ENCODE assay signal across 9 cellular contexts in the genomic region with DNA sequence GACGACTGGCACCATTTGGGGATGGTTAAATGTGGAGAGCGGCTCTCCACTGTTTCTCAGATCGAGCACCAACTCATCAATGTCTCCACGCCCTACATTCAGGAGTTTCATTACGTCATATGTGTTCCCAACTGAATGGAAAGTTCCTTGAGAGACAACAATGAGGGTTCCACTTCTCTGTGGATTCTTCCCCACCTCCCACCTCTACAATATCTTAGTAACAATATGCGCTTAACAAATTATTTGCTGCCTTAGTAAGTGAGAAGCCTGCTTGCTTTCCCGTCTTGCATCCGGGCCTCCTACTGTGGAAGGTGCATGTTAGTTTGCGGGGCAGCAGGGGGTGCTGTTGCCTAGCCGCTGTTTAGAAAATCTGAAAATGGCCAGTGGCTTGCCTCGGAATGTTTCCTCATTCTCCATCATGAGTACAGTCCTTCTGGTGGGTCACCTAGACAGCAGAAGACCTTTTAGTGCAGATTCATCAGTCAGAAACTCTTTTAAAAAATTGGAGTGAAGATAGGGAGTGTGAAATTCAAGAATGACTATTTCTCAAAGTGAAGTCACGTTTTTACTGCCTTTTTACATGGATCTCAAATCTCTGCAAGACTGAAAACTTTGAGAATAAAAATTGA. TPM values are rescaled to one million over a fixed set of nuclear protein-coding genes. Genes with fewer than 3 reads are reported as not detected.
DNase-seq lines count a peak whose midpoint lies in the region; ATAC-seq, FAIRE-seq and TF ChIP-seq lines count a peak whose summit lies in the region.
"Had no signal": no experiment of that assay in that cellular context is flagged by ENCODE, and none has a peak within 500 bp of the region (broad histone marks: within the 10 kb centered on the region; RNA-seq: fewer than 3 reads in every experiment).

No MANE protein-coding gene starts in this region.

- H3K9me3 ChIP-seq in astrocyte (ENCODE audit: insufficient read depth, low read depth, low read length), result no peaks in the 10 kb centered on the region

- H3K4me3 ChIP-seq in astrocyte (ENCODE audit: insufficient read depth, low read depth, low read length), result no peak overlapping the region

- H4K20me1 ChIP-seq in astrocyte (ENCODE audit: insufficient read depth, low read length), result no peaks in the 10 kb centered on the region

- peak overlapping the region; percentile 26 for H3K4me2 ChIP-seq in astrocyte (ENCODE audit: low read length)

- H2AFZ ChIP-seq in astrocyte (ENCODE audit: low read depth, low read length), result peak overlapping the region; percentile 32

- no peaks in the 10 kb centered on the region for H3K36me3 Mint-ChIP-seq in astrocyte (ENCODE audit: low read depth, unreplicated experiment)

- ATAC-seq in GM21367 (IDR thresholded peaks at IDR 0.05; ENCODE audit: unreplicated experiment), result peak; percentile 90
- ATAC-seq in GM18873 (IDR thresholded peaks at IDR 0.05; ENCODE audit: low FRiP score, unreplicated experiment), result no peak

- no peak overlapping the region for H3K27ac ChIP-seq in astrocyte (ENCODE audit: low read depth, low read length)

- H3K27me3 ChIP-seq in astrocyte (ENCODE audit: insufficient read depth, low read length), result peaks cover 8% of the 10 kb centered on the region

- H3K4me1 Mint-ChIP-seq in astrocyte (ENCODE audit: low read depth, unreplicated experiment), result no peaks in the 10 kb centered on the region

- H3K4me1 ChIP-seq in astrocyte (ENCODE audit: insufficient read depth, low read length), result no peaks in the 10 kb centered on the region

- no peaks in the 10 kb centered on the region for H3K36me3 ChIP-seq in astrocyte (ENCODE audit: insufficient read depth, low read length)

- H3K27me3 Mint-ChIP-seq in astrocyte (ENCODE audit: low read depth, unreplicated experiment), result peaks cover 11% of the 10 kb centered on the region

- H3K79me2 ChIP-seq in astrocyte (ENCODE audit: insufficient read depth, low read length), result no peaks in the 10 kb centered on the region

- H3K9ac ChIP-seq in astrocyte (ENCODE audit: low read length), result no peak overlapping the region

- DNase-seq in DMS114 treated with DMSO at 0.1 percent for 48 hours (lab: John Stamatoyannopoulos, UW; ENCODE audit: unreplicated experiment) (peak; percentile 40), HTR-8/SVneo (ENCODE audit: insufficient read length, low spot score) (peak; percentile 45), OCI-M1 (lab: John Stamatoyannopoulos, UW) (peak; percentile 61), astrocyte (ENCODE audit: low read depth) (peak; percentile 22), hippocampal formation (lab: John Stamatoyannopoulos, UW) (peak; percentile 29 to 48)
- DNase-seq in stimulated activated CD4-positive, alpha-beta T cell treated with anti-CD3 and anti-CD28 coated beads, Interleukin-12 subunit alpha, Interleukin-12 subunit beta, amount 100 ng/mL, for 24 hours (ENCODE audit: low read depth in 2 of 2), result peak; percentile 1 to 19

- peak; percentile 73 for FAIRE-seq in HTR-8/SVneo (lab: Jason Lieb, UNC)
- FAIRE-seq in astrocyte (lab: Jason Lieb, UNC), result peak; percentile 73

- H3K4me3 Mint-ChIP-seq in astrocyte (ENCODE audit: unreplicated experiment), result no peak overlapping the region

- TF ChIP-seq CTCF in astrocyte (IDR thresholded peaks at IDR 0.05; ENCODE audit: insufficient read depth, low read depth, low read length), result peak; percentile 87

- no peak overlapping the region for H3K27ac Mint-ChIP-seq in astrocyte (ENCODE audit: unreplicated experiment)

- no peaks in the 10 kb centered on the region for H3K9me3 Mint-ChIP-seq in astrocyte (ENCODE audit: unreplicated experiment)

RNA-seq across cellular contexts. Expression of gene PHOX2B, which starts 55.7 kb away (rescaled TPM):
- total RNA-seq in astrocyte, result not detected in 2 replicates
- total RNA-seq: T-helper 1 cell treated with Interleukin-12 subunit alpha and Interleukin-12 subunit beta and Interleukin-4 antibody, amounts not matched to agents 30 ng/mL and 1 ng/mL, for 36 hours had no signal

Comparison
In these comparisons a context has a peak if more than half of its experiments do, and no peak if none do; other contexts are left out.
1. DNase-seq: peak in every context shown above with its lines; median percentile 61 in OCI-M1; 45 in HTR-8/SVneo; 40 in DMS114 treated with DMSO at 0.1 percent for 48 hours; 38 in hippocampal formation; 22 in astrocyte; 10 in stimulated activated CD4-positive, alpha-beta T cell treated with anti-CD3 and anti-CD28 coated beads, Interleukin-12 subunit alpha, Interleukin-12 subunit beta, amount 100 ng/mL, for 24 hours.